ENCODE assay signal across 31 cellular contexts in genomic region chr20:58745391-58745790, GRCh38.
"Had no signal": no experiment of that assay in that cellular context is flagged by ENCODE, and none has a peak within 500 bp of the region (broad histone marks: within the 10 kb centered on the region; RNA-seq: fewer than 3 reads in every experiment).

No MANE protein-coding gene starts in this region.

- H3K4me1 Mint-ChIP-seq: endodermal cell; immature natural killer cell; mesothelial cell of epicardium; naive B cell; neural crest cell; stimulated activated effector memory CD8-positive, alpha-beta T cell treated with anti-CD3 and anti-CD28 coated beads, Interleukin-12 subunit alpha, Interleukin-12 subunit beta, amount 100 ng/mL, for 72 hours had no signal

- H3K4me1 ChIP-seq: colonic mucosa, foreskin keratinocyte, gastroesophageal sphincter, parathyroid adenoma, stomach, thyroid gland had no signal

- H3K9me3 ChIP-seq: colonic mucosa, gastroesophageal sphincter, heart right ventricle, mucosa of descending colon, neutrophil, stomach, thyroid gland had no signal

- H3K36me3 ChIP-seq: colonic mucosa, gastroesophageal sphincter, heart right ventricle, neutrophil, stomach, thyroid gland had no signal

- H3K4me3 ChIP-seq: colonic mucosa, gastroesophageal sphincter, heart right ventricle, mucosa of descending colon, smooth muscle cell, stomach, thyroid gland had no signal

- H3K4me3 Mint-ChIP-seq: dendritic cell treated with granulocyte-macrophage colony-stimulating factor and Interleukin-4, amounts not matched to agents 40 ng/mL and 50 ng/mL, for 4 days; endodermal cell; immature natural killer cell; mesothelial cell of epicardium; naive B cell; natural killer cell treated with Interleukin-12 subunit alpha and Interleukin-12 subunit beta and Interleukin-15 and Interleukin-18, amount 100 ng/mL, for 72 hours; neural crest cell; stimulated activated effector memory CD8-positive, alpha-beta T cell treated with anti-CD3 and anti-CD28 coated beads, Interleukin-12 subunit alpha, Interleukin-12 subunit beta, amount 100 ng/mL, for 72 hours had no signal

- ATAC-seq: esophagus mucosa; foreskin keratinocyte; gastroesophageal sphincter; heart right ventricle; mucosa of descending colon; natural killer cell treated with Interleukin-12 subunit alpha and Interleukin-12 subunit beta and Interleukin-15 and Interleukin-18, amount 100 ng/mL, for 72 hours; stimulated activated effector memory CD8-positive, alpha-beta T cell treated with anti-CD3 and anti-CD28 coated beads, Interleukin-12 subunit alpha, Interleukin-12 subunit beta, amount 100 ng/mL, for 72 hours had no signal

- H3K27me3 ChIP-seq: colonic mucosa, thyroid gland had no signal

- H3K27ac Mint-ChIP-seq: dendritic cell treated with granulocyte-macrophage colony-stimulating factor and Interleukin-4, amounts not matched to agents 40 ng/mL and 50 ng/mL, for 4 days; endodermal cell; mesothelial cell of epicardium; naive B cell; natural killer cell treated with Interleukin-12 subunit alpha and Interleukin-12 subunit beta and Interleukin-15 and Interleukin-18, amount 100 ng/mL, for 72 hours; progenitor cell of endocrine pancreas; stimulated activated effector memory CD8-positive, alpha-beta T cell treated with anti-CD3 and anti-CD28 coated beads, Interleukin-12 subunit alpha, Interleukin-12 subunit beta, amount 100 ng/mL, for 72 hours had no signal

- DNase-seq: effector CD8-positive, alpha-beta T cell; foreskin keratinocyte; glutamatergic neuron; heart right ventricle; hippocampal formation; immature natural killer cell; islet precursor cell; kidney glomerular epithelial cell; mesenchymal stem cell; mucosa of descending colon; naive B cell; stimulated activated CD4-positive, alpha-beta T cell treated with anti-CD3 and anti-CD28 coated beads, Interleukin-2, amount 100 ng/mL, for 24 hours; stimulated activated CD4-positive, alpha-beta T cell treated with anti-CD3 and anti-CD28 coated beads, Interleukin-4, amount 100 ng/mL, for 24 hours; stimulated activated naive CD4-positive, alpha-beta T cell treated with Interleukin-2 at 50 U/mL for 16 hours; stomach; thyroid gland; trophoblast cell had no signal

- H3K9me3 Mint-ChIP-seq: dendritic cell treated with granulocyte-macrophage colony-stimulating factor and Interleukin-4, amounts not matched to agents 40 ng/mL and 50 ng/mL, for 4 days; endodermal cell; mesothelial cell of epicardium; natural killer cell treated with Interleukin-12 subunit alpha and Interleukin-12 subunit beta and Interleukin-15 and Interleukin-18, amount 100 ng/mL, for 72 hours; neural crest cell; stimulated activated effector memory CD8-positive, alpha-beta T cell treated with anti-CD3 and anti-CD28 coated beads, Interleukin-12 subunit alpha, Interleukin-12 subunit beta, amount 100 ng/mL, for 72 hours had no signal

- H3K36me3 Mint-ChIP-seq: immature natural killer cell; mesothelial cell of epicardium; naive B cell; natural killer cell treated with Interleukin-12 subunit alpha and Interleukin-12 subunit beta and Interleukin-15 and Interleukin-18, amount 100 ng/mL, for 72 hours; stimulated activated effector memory CD8-positive, alpha-beta T cell treated with anti-CD3 and anti-CD28 coated beads, Interleukin-12 subunit alpha, Interleukin-12 subunit beta, amount 100 ng/mL, for 72 hours had no signal

- H3K27ac ChIP-seq: colonic mucosa, epithelial cell of prostate, foreskin keratinocyte, gastroesophageal sphincter, heart right ventricle, neutrophil, parathyroid adenoma, stomach, thyroid gland had no signal
